In genomic region chr18:69689081-69689759, GRCh38 we compare ENCODE assay signal across 24 cellular contexts.
"Had no signal": no experiment of that assay in that cellular context is flagged by ENCODE, and none has a peak within 500 bp of the region (broad histone marks: within the 10 kb centered on the region; RNA-seq: fewer than 3 reads in every experiment).

No MANE protein-coding gene starts in this region.

- H3K27me3 Mint-ChIP-seq: activated naive CD8-positive, alpha-beta T cell treated with anti-CD3 and anti-CD28 coated beads, Interleukin-2, amount 10 ng/mL, durations not matched to agents 7 days and 5 days; dendritic cell treated with granulocyte-macrophage colony-stimulating factor and Interleukin-4, amounts not matched to agents 40 ng/mL and 50 ng/mL, for 4 days; stimulated activated memory B cell treated with anti-CD40 and anti-IgM and Interleukin-4, amounts not matched to agents 10 μg/mL and 1 μg/mL and 100 μg/mL, for 72 hours had no signal

- H3K4me1 ChIP-seq: ascending aorta, gastroesophageal sphincter, spleen, transverse colon had no signal

- H3K4me2 ChIP-seq: hepatocyte had no signal

- H3K4me1 Mint-ChIP-seq: activated naive CD8-positive, alpha-beta T cell treated with anti-CD3 and anti-CD28 coated beads, Interleukin-2, amount 10 ng/mL, durations not matched to agents 7 days and 5 days; naive thymus-derived CD8-positive, alpha-beta T cell; stimulated activated memory B cell treated with anti-CD40 and anti-IgM and Interleukin-4, amounts not matched to agents 10 μg/mL and 1 μg/mL and 100 μg/mL, for 72 hours had no signal

- H3K4me3 Mint-ChIP-seq: activated CD8-positive, alpha-beta T cell treated with anti-CD3 and anti-CD28 coated beads for 36 hours; activated naive CD8-positive, alpha-beta T cell treated with anti-CD3 and anti-CD28 coated beads, Interleukin-2, amount 10 ng/mL, durations not matched to agents 7 days and 5 days; activated T-cell treated with anti-CD3 and anti-CD28 coated beads, Interleukin-2, amount 50 U/mL, for 72 hours; dendritic cell treated with granulocyte-macrophage colony-stimulating factor and Interleukin-4, amounts not matched to agents 40 ng/mL and 50 ng/mL, for 4 days; naive thymus-derived CD8-positive, alpha-beta T cell; stimulated activated memory B cell treated with anti-CD40 and anti-IgM and Interleukin-4, amounts not matched to agents 10 μg/mL and 1 μg/mL and 100 μg/mL, for 72 hours had no signal

- H3K79me2 ChIP-seq: hepatocyte had no signal

- H3K36me3 Mint-ChIP-seq: activated naive CD8-positive, alpha-beta T cell treated with anti-CD3 and anti-CD28 coated beads, Interleukin-2, amount 10 ng/mL, durations not matched to agents 7 days and 5 days; naive thymus-derived CD8-positive, alpha-beta T cell; stimulated activated memory B cell treated with anti-CD40 and anti-IgM and Interleukin-4, amounts not matched to agents 10 μg/mL and 1 μg/mL and 100 μg/mL, for 72 hours had no signal

- H3K27me3 ChIP-seq: ascending aorta, gastroesophageal sphincter, hepatocyte, neutrophil, right atrium auricular region, spleen, transverse colon had no signal

- H3K27ac Mint-ChIP-seq: activated CD8-positive, alpha-beta T cell treated with anti-CD3 and anti-CD28 coated beads for 36 hours; activated naive CD8-positive, alpha-beta T cell treated with anti-CD3 and anti-CD28 coated beads, Interleukin-2, amount 10 ng/mL, durations not matched to agents 7 days and 5 days; activated T-cell treated with anti-CD3 and anti-CD28 coated beads, Interleukin-2, amount 50 U/mL, for 72 hours; dendritic cell treated with granulocyte-macrophage colony-stimulating factor and Interleukin-4, amounts not matched to agents 40 ng/mL and 50 ng/mL, for 4 days; naive thymus-derived CD8-positive, alpha-beta T cell; stimulated activated memory B cell treated with anti-CD40 and anti-IgM and Interleukin-4, amounts not matched to agents 10 μg/mL and 1 μg/mL and 100 μg/mL, for 72 hours had no signal

- H3K27ac ChIP-seq: ascending aorta, gastroesophageal sphincter, hepatocyte, neutrophil, right atrium auricular region, spleen, transverse colon, VCaP had no signal

- H3K9me3 ChIP-seq: ascending aorta, gastroesophageal sphincter, neutrophil, right atrium auricular region, spleen, transverse colon had no signal

- H3K9me3 Mint-ChIP-seq: activated CD8-positive, alpha-beta T cell treated with anti-CD3 and anti-CD28 coated beads for 36 hours; activated naive CD8-positive, alpha-beta T cell treated with anti-CD3 and anti-CD28 coated beads, Interleukin-2, amount 10 ng/mL, durations not matched to agents 7 days and 5 days; activated T-cell treated with anti-CD3 and anti-CD28 coated beads, Interleukin-2, amount 50 U/mL, for 72 hours; dendritic cell treated with granulocyte-macrophage colony-stimulating factor and Interleukin-4, amounts not matched to agents 40 ng/mL and 50 ng/mL, for 4 days; naive thymus-derived CD8-positive, alpha-beta T cell; stimulated activated memory B cell treated with anti-CD40 and anti-IgM and Interleukin-4, amounts not matched to agents 10 μg/mL and 1 μg/mL and 100 μg/mL, for 72 hours had no signal

- H3K4me3 ChIP-seq: ascending aorta, gastroesophageal sphincter, hepatocyte, lung, right atrium auricular region, spleen, transverse colon had no signal

- H2AFZ ChIP-seq: hepatocyte had no signal

- H3K36me3 ChIP-seq: ascending aorta, gastroesophageal sphincter, neutrophil, right atrium auricular region, spleen, transverse colon had no signal

- DNase-seq: activated CD4-positive, alpha-beta T cell treated with anti-CD3 and anti-CD28 coated beads for 4 hours; activated CD8-positive, alpha-beta memory T cell treated with anti-CD3 and anti-CD28 coated beads, Interleukin-2, amount 50 U/mL, for 4 hours; activated CD8-positive, alpha-beta T cell treated with anti-CD3 and anti-CD28 coated beads for 36 hours; activated gamma-delta T cell treated with Interleukin-2 at 50 U/mL for 16 hours; activated naive CD8-positive, alpha-beta T cell treated with anti-CD3 and anti-CD28 coated beads, Interleukin-2, amount 10 ng/mL, durations not matched to agents 7 days and 5 days; activated T-cell treated with anti-CD3 and anti-CD28 coated beads, Interleukin-2, amount 50 U/mL, for 72 hours; caudate nucleus; left cardiac atrium; naive thymus-derived CD8-positive, alpha-beta T cell; spleen; stimulated activated CD4-positive, alpha-beta T cell treated with anti-CD3 and anti-CD28 coated beads, Interleukin-1b, Interleukin-23, amount 100 ng/mL, for 48 hours; substantia nigra; SW 1271; T-helper 9 cell; transverse colon had no signal

- ATAC-seq: activated CD8-positive, alpha-beta T cell treated with anti-CD3 and anti-CD28 coated beads for 36 hours; activated T-cell treated with anti-CD3 and anti-CD28 coated beads, Interleukin-2, amount 50 U/mL, for 72 hours; gastroesophageal sphincter; left cardiac atrium; naive thymus-derived CD8-positive, alpha-beta T cell; stimulated activated memory B cell treated with anti-CD40 and anti-IgM and Interleukin-4, amounts not matched to agents 10 μg/mL and 1 μg/mL and 100 μg/mL, for 72 hours had no signal
